1 cellular context compared by ENCODE assay signal in the genomic region with DNA sequence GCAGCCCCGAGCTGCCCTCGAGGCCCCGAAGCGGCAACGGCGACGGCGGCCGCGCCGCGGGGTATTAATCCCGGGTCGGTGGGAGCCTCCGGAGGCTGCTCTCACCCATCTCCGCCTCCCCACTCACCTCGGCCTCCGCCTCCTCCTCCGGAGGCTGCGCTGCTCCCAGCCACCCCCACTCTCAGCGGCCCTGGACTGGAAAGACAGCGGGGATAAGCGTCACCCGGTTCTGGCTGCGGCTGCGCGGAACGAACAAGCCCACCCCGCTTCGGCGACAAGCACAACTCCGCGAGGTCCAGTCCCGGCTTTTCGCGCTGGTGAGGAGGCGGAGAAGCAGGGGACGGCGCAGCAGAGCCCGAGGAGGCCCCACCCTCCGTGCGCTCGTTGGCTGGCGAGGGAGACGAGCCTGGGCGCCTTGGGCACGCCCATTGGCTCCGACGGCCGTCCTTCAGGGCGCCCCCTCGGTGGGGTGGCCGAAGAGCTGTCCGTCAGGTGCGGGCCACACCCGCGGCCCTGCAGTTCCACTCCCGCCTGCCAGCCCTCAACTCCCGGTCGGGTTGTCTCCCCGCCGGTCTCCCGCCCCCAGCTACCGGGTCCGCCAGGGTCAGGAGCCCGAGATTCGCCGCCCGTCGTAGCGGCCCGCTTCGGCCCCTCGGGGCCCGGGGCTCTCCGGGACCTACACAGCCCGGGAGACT.
TF ChIP-seq lines count a peak whose summit lies in the region.

A gene (minus strand): TSS at position 327 of the 695 bp plus-strand sequence. CDS start 11,469 bp downstream, outside the sequence.

TF ChIP-seq in GM12878, 131 proteins besides CTCF, POLR2A, EP300 and RAD21 (continued from another document and continues in another):
- TF ChIP-seq, protein P1, sequence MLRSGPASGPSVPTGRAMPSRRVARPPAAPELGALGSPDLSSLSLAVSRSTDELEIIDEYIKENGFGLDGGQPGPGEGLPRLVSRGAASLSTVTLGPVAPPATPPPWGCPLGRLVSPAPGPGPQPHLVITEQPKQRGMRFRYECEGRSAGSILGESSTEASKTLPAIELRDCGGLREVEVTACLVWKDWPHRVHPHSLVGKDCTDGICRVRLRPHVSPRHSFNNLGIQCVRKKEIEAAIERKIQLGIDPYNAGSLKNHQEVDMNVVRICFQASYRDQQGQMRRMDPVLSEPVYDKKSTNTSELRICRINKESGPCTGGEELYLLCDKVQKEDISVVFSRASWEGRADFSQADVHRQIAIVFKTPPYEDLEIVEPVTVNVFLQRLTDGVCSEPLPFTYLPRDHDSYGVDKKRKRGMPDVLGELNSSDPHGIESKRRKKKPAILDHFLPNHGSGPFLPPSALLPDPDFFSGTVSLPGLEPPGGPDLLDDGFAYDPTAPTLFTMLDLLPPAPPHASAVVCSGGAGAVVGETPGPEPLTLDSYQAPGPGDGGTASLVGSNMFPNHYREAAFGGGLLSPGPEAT (IDR thresholded peaks at IDR 0.05; ENCODE audit: low read depth), result peak; percentile 82
- peak; percentile 44; the same call in 1 of the 2 replicates for TF ChIP-seq NRF1 (conservative IDR thresholded peaks at IDR 0.05; ENCODE audit: low read depth, low read length)
- TF ChIP-seq TARDBP (IDR thresholded peaks at IDR 0.05; ENCODE audit: borderline replicate concordance), result 0 out of 2 replicates have a peak, but pooled peaks have one; percentile 19
- 0 out of 2 replicates have a peak, but pooled peaks have one; percentile 26 for TF ChIP-seq CBFB (IDR thresholded peaks at IDR 0.05; ENCODE audit: low read depth)
- TF ChIP-seq ZBED1 (IDR thresholded peaks at IDR 0.05; ENCODE audit: borderline replicate concordance), result no peak
- peak; percentile 86 for TF ChIP-seq NFYA (IDR thresholded peaks at IDR 0.05; ENCODE audit: borderline replicate concordance, low read depth, low read length)
- peak; percentile 57; the same call in 1 of the 2 replicates for TF ChIP-seq SMARCA5 (IDR thresholded peaks at IDR 0.05)
- no peak for TF ChIP-seq TCF7 (IDR thresholded peaks at IDR 0.05; ENCODE audit: borderline replicate concordance)
- TF ChIP-seq, protein P2, sequence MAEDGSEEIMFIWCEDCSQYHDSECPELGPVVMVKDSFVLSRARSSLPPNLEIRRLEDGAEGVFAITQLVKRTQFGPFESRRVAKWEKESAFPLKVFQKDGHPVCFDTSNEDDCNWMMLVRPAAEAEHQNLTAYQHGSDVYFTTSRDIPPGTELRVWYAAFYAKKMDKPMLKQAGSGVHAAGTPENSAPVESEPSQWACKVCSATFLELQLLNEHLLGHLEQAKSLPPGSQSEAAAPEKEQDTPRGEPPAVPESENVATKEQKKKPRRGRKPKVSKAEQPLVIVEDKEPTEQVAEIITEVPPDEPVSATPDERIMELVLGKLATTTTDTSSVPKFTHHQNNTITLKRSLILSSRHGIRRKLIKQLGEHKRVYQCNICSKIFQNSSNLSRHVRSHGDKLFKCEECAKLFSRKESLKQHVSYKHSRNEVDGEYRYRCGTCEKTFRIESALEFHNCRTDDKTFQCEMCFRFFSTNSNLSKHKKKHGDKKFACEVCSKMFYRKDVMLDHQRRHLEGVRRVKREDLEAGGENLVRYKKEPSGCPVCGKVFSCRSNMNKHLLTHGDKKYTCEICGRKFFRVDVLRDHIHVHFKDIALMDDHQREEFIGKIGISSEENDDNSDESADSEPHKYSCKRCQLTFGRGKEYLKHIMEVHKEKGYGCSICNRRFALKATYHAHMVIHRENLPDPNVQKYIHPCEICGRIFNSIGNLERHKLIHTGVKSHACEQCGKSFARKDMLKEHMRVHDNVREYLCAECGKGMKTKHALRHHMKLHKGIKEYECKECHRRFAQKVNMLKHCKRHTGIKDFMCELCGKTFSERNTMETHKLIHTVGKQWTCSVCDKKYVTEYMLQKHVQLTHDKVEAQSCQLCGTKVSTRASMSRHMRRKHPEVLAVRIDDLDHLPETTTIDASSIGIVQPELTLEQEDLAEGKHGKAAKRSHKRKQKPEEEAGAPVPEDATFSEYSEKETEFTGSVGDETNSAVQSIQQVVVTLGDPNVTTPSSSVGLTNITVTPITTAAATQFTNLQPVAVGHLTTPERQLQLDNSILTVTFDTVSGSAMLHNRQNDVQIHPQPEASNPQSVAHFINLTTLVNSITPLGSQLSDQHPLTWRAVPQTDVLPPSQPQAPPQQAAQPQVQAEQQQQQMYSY (CRISPR knock-in tag; IDR thresholded peaks at IDR 0.05), result no peak
- peak; percentile 24 for TF ChIP-seq MYC (IDR thresholded peaks at IDR 0.05; ENCODE audit: insufficient read depth, insufficient read length, insufficient replicate concordance, low read length, severe bottlenecking)
- TF ChIP-seq STAT3 (IDR thresholded peaks at IDR 0.05; ENCODE audit: low read depth, low read length), result no peak
- TF ChIP-seq, protein P3, sequence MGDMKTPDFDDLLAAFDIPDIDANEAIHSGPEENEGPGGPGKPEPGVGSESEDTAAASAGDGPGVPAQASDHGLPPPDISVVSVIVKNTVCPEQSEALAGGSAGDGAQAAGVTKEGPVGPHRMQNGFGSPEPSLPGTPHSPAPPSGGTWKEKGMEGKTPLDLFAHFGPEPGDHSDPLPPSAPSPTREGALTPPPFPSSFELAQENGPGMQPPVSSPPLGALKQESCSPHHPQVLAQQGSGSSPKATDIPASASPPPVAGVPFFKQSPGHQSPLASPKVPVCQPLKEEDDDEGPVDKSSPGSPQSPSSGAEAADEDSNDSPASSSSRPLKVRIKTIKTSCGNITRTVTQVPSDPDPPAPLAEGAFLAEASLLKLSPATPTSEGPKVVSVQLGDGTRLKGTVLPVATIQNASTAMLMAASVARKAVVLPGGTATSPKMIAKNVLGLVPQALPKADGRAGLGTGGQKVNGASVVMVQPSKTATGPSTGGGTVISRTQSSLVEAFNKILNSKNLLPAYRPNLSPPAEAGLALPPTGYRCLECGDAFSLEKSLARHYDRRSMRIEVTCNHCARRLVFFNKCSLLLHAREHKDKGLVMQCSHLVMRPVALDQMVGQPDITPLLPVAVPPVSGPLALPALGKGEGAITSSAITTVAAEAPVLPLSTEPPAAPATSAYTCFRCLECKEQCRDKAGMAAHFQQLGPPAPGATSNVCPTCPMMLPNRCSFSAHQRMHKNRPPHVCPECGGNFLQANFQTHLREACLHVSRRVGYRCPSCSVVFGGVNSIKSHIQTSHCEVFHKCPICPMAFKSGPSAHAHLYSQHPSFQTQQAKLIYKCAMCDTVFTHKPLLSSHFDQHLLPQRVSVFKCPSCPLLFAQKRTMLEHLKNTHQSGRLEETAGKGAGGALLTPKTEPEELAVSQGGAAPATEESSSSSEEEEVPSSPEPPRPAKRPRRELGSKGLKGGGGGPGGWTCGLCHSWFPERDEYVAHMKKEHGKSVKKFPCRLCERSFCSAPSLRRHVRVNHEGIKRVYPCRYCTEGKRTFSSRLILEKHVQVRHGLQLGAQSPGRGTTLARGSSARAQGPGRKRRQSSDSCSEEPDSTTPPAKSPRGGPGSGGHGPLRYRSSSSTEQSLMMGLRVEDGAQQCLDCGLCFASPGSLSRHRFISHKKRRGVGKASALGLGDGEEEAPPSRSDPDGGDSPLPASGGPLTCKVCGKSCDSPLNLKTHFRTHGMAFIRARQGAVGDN (IDR thresholded peaks at IDR 0.05), result peak; percentile 11
- TF ChIP-seq MEF2A (IDR thresholded peaks at IDR 0.05; ENCODE audit: insufficient read depth, low read depth, low read length), result peak; percentile 51; the same call in 1 of the 2 replicates
- TF ChIP-seq ETV6 (conservative IDR thresholded peaks at IDR 0.05 in 1 of 2, IDR thresholded peaks at IDR 0.05 in 1 of 2; ENCODE audit: borderline replicate concordance in 1 of 2, low read depth in 1 of 2), result no peak
- no peak for TF ChIP-seq SMAD1 (IDR thresholded peaks at IDR 0.05; ENCODE audit: low read depth, partially characterized antibody)
- TF ChIP-seq RUNX3 (IDR thresholded peaks at IDR 0.05; ENCODE audit: low read length), result peak; percentile 49
- peak; percentile 45 to 71; a peak in 3 of 4 replicates for TF ChIP-seq IKZF2 (IDR thresholded peaks at IDR 0.05)
- TF ChIP-seq NFIC (IDR thresholded peaks at IDR 0.05; ENCODE audit: low read depth, low read length), result no peak
- TF ChIP-seq RFX5 (IDR thresholded peaks at IDR 0.05; ENCODE audit: low read depth, low read length), result 0 out of 2 replicates have a peak, but pooled peaks have one; percentile 27
- no peak for TF ChIP-seq BMI1 (IDR thresholded peaks at IDR 0.05; ENCODE audit: borderline replicate concordance)
- TF ChIP-seq ZSCAN29 (IDR thresholded peaks at IDR 0.05), result peak; percentile 86; the same call in 1 of the 2 replicates
- TF ChIP-seq POU2F2 (IDR thresholded peaks at IDR 0.05; ENCODE audit: borderline replicate concordance, low read depth, low read length), result peak; percentile 43; the same call in 1 of the 3 replicates
- TF ChIP-seq CEBPB (IDR thresholded peaks at IDR 0.05; ENCODE audit: borderline replicate concordance in 1 of 2, low read depth in 2 of 2, low read length in 2 of 2), result no peak
- TF ChIP-seq CHD4 (IDR thresholded peaks at IDR 0.05), result no peak
- TF ChIP-seq TBL1XR1 (IDR thresholded peaks at IDR 0.05; ENCODE audit: low read depth, low read length), result 0 out of 2 replicates have a peak, but pooled peaks have one; percentile 29
- TF ChIP-seq, protein P4, sequence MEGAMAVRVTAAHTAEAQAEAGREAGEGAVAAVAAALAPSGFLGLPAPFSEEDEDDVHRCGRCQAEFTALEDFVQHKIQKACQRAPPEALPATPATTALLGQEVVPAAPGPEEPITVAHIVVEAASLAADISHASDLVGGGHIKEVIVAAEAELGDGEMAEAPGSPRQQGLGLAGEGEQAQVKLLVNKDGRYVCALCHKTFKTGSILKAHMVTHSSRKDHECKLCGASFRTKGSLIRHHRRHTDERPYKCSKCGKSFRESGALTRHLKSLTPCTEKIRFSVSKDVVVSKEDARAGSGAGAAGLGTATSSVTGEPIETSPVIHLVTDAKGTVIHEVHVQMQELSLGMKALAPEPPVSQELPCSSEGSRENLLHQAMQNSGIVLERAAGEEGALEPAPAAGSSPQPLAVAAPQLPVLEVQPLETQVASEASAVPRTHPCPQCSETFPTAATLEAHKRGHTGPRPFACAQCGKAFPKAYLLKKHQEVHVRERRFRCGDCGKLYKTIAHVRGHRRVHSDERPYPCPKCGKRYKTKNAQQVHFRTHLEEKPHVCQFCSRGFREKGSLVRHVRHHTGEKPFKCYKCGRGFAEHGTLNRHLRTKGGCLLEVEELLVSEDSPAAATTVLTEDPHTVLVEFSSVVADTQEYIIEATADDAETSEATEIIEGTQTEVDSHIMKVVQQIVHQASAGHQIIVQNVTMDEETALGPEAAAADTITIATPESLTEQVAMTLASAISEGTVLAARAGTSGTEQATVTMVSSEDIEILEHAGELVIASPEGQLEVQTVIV (IDR thresholded peaks at IDR 0.05; ENCODE audit: borderline replicate concordance, partially characterized antibody), result peak; percentile 52
- TF ChIP-seq JUNB (IDR thresholded peaks at IDR 0.05), result no peak
- no peak; the same call in 1 of the 2 replicates for TF ChIP-seq CBX5 (IDR thresholded peaks at IDR 0.05; ENCODE audit: low read depth)
- TF ChIP-seq SIX5 (IDR thresholded peaks at IDR 0.05; ENCODE audit: low read depth, low read length, severe bottlenecking), result no peak
- TF ChIP-seq, protein P5, sequence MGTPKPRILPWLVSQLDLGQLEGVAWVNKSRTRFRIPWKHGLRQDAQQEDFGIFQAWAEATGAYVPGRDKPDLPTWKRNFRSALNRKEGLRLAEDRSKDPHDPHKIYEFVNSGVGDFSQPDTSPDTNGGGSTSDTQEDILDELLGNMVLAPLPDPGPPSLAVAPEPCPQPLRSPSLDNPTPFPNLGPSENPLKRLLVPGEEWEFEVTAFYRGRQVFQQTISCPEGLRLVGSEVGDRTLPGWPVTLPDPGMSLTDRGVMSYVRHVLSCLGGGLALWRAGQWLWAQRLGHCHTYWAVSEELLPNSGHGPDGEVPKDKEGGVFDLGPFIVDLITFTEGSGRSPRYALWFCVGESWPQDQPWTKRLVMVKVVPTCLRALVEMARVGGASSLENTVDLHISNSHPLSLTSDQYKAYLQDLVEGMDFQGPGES (IDR thresholded peaks at IDR 0.05), result peak; percentile 98
- TF ChIP-seq, protein P6, sequence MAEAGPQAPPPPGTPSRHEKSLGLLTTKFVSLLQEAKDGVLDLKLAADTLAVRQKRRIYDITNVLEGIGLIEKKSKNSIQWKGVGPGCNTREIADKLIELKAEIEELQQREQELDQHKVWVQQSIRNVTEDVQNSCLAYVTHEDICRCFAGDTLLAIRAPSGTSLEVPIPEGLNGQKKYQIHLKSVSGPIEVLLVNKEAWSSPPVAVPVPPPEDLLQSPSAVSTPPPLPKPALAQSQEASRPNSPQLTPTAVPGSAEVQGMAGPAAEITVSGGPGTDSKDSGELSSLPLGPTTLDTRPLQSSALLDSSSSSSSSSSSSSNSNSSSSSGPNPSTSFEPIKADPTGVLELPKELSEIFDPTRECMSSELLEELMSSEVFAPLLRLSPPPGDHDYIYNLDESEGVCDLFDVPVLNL (IDR thresholded peaks at IDR 0.05; ENCODE audit: low read depth, low read length), result no peak
- TF ChIP-seq, protein P7, sequence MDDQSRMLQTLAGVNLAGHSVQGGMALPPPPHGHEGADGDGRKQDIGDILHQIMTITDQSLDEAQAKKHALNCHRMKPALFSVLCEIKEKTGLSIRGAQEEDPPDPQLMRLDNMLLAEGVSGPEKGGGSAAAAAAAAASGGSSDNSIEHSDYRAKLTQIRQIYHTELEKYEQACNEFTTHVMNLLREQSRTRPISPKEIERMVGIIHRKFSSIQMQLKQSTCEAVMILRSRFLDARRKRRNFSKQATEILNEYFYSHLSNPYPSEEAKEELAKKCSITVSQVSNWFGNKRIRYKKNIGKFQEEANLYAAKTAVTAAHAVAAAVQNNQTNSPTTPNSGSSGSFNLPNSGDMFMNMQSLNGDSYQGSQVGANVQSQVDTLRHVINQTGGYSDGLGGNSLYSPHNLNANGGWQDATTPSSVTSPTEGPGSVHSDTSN (IDR thresholded peaks at IDR 0.05; ENCODE audit: insufficient replicate concordance, low read depth, low read length), result peak; percentile 99
- no peak for TF ChIP-seq ZZZ3 (IDR thresholded peaks at IDR 0.05; ENCODE audit: control insufficient read depth, insufficient read length, low read depth)
- TF ChIP-seq, protein P8, sequence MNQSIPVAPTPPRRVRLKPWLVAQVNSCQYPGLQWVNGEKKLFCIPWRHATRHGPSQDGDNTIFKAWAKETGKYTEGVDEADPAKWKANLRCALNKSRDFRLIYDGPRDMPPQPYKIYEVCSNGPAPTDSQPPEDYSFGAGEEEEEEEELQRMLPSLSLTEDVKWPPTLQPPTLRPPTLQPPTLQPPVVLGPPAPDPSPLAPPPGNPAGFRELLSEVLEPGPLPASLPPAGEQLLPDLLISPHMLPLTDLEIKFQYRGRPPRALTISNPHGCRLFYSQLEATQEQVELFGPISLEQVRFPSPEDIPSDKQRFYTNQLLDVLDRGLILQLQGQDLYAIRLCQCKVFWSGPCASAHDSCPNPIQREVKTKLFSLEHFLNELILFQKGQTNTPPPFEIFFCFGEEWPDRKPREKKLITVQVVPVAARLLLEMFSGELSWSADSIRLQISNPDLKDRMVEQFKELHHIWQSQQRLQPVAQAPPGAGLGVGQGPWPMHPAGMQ (IDR thresholded peaks at IDR 0.05; ENCODE audit: borderline replicate concordance), result no peak
- TF ChIP-seq, protein P9, sequence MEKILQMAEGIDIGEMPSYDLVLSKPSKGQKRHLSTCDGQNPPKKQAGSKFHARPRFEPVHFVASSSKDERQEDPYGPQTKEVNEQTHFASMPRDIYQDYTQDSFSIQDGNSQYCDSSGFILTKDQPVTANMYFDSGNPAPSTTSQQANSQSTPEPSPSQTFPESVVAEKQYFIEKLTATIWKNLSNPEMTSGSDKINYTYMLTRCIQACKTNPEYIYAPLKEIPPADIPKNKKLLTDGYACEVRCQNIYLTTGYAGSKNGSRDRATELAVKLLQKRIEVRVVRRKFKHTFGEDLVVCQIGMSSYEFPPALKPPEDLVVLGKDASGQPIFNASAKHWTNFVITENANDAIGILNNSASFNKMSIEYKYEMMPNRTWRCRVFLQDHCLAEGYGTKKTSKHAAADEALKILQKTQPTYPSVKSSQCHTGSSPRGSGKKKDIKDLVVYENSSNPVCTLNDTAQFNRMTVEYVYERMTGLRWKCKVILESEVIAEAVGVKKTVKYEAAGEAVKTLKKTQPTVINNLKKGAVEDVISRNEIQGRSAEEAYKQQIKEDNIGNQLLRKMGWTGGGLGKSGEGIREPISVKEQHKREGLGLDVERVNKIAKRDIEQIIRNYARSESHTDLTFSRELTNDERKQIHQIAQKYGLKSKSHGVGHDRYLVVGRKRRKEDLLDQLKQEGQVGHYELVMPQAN (conservative IDR thresholded peaks at IDR 0.05), result no peak
